17 cellular contexts compared by ENCODE assay signal in genomic region chr2:158815650-158816049, GRCh38. TPM values are rescaled to one million over a fixed set of nuclear protein-coding genes. Genes with fewer than 3 reads are reported as not detected.
A peak's percentile ranks its signal among the peaks of the same experiment; 100 is the strongest.
DNase-seq lines count a peak whose midpoint lies in the region; ATAC-seq and TF ChIP-seq lines count a peak whose summit lies in the region.
"Had no signal": no experiment of that assay in that cellular context is flagged by ENCODE, and none has a peak within 500 bp of the region (broad histone marks: within the 10 kb centered on the region; RNA-seq: fewer than 3 reads in every experiment).

No MANE protein-coding gene starts in this region.

- H3K36me3 ChIP-seq in Peyer's patch (no peaks in the 10 kb centered on the region), heart left ventricle (no peaks in the 10 kb centered on the region)

- no peaks in the 10 kb centered on the region for H3K9me3 ChIP-seq in Peyer's patch
- no peaks in the 10 kb centered on the region for H3K9me3 ChIP-seq in heart left ventricle

- TF ChIP-seq POLR2A in Peyer's patch (IDR thresholded peaks at IDR 0.05) (no peak), heart left ventricle (IDR thresholded peaks at IDR 0.05) (no peak)

- H3K4me3 ChIP-seq in Peyer's patch (no peak overlapping the region), heart left ventricle (no peak overlapping the region)

- WGBS in heart left ventricle, 4 donors, result 75 to 91% (median 86%) methylated on average over 5 of the region's 5 CpGs

- ATAC-seq in left lobe of liver (no peak), heart left ventricle (no peak)
- ATAC-seq: CD8-positive, alpha-beta T cell; HepG2 had no signal

- intact Hi-C loops in heart left ventricle (cut with DNase I), result no loop called here

- H3K27ac ChIP-seq in Peyer's patch, result no peak overlapping the region
- H3K27ac ChIP-seq in heart left ventricle, result no peak overlapping the region
- H3K27ac ChIP-seq: 22Rv1 had no signal

- TF ChIP-seq CTCF in Peyer's patch (IDR thresholded peaks at IDR 0.05) (no peak), heart left ventricle (IDR thresholded peaks at IDR 0.05) (no peak)

- H3K27me3 ChIP-seq in Peyer's patch, result no peaks in the 10 kb centered on the region
- H3K27me3 ChIP-seq in heart left ventricle, result no peaks in the 10 kb centered on the region

- H3K4me1 ChIP-seq in Peyer's patch, result no peaks in the 10 kb centered on the region
- peaks cover 0 to 9% (median 0%) of the 10 kb centered on the region in 12 donors for H3K4me1 ChIP-seq in heart left ventricle

- DNase-seq in DMS 273 (lab: John Stamatoyannopoulos, UW; ENCODE audit: unreplicated experiment), result peak; percentile 14
- DNase-seq in DMS 273 treated with DMSO at 0.1 percent for 48 hours (lab: John Stamatoyannopoulos, UW), result no peak
- peak; percentile 12 to 74 for DNase-seq in NCI-H524 (lab: John Stamatoyannopoulos, UW)
- peak; percentile 53 for DNase-seq in astrocyte of the hippocampus (ENCODE audit: low read depth, low spot score)
- no peak for DNase-seq in Peyer's patch
- no peak for DNase-seq in left lobe of liver (ENCODE audit: low spot score)
- DNase-seq in heart left ventricle, result no peak
- DNase-seq: CD8-positive, alpha-beta T cell; COR-L47; DND-41; GDM1; GOT3; H9 had no signal

RNA-seq across cellular contexts. Expression of gene DAPL1, which starts 20.5 kb away (rescaled TPM):
- total RNA-seq in Peyer's patch (not detected), left lobe of liver (not detected), heart left ventricle (not detected)
- 1 to 10 TPM in 1 of 2 donors, not detected in 1; 1.3 TPM for polyA plus RNA-seq in heart left ventricle
- total RNA-seq: CD8-positive, alpha-beta T cell; H9; HepG2 had no signal
- polyA plus RNA-seq: BJ, CD14-positive monocyte, HepG2 had no signal

Comparison
In these comparisons a context has a peak if more than half of its experiments do, and no peak if none do; other contexts are left out.
1. DNase-seq: peak in DMS 273 (single experiment), NCI-H524 (2 of 2) and astrocyte of the hippocampus (single experiment); none in DMS 273 treated with DMSO at 0.1 percent for 48 hours (single experiment), Peyer's patch (0 of 3), left lobe of liver (single experiment) and heart left ventricle (0 of 5).